In the genomic region with DNA sequence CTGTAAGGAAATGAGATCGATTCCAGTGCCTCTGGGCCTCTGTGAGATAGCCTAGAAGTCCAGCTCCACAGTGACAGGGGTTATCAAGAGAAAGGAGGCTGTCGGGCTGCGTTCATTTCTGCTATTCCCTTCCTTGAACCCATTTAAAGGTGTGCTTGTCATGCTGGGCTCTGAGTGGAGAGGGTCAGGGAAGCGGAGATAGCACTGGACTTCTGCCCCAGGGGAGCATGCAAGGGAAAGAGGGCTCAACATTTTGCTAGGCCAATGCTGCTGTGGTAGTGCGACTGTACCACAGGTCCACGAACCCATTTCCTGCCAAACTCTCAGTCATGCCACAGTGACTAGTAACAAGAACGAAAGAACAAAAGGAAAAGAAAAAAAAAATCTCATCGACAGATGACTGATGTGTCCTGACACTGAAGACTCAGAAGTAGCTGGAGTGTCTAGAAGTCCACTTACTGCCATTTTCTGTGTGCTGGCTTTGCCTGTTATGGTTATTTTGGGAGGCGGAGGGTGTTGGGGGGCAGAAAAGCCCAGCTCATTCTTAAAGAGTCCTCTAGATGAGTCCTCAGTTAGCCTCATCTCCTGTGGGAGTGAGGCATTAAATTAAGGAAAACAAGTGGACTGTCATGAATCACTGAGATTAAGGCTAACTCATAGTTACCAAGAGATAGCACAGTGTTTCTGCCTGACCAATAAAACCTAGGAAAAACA, we compare ENCODE assay signal across 1 cellular context.
A peak's percentile ranks its signal among the peaks of the same experiment; 100 is the strongest.
TF ChIP-seq lines count a peak whose summit lies in the region.

No MANE protein-coding gene starts in this region.

TF ChIP-seq in K562, 482 proteins besides CTCF, POLR2A, EP300 and RAD21 (continued from another document):
- TF ChIP-seq, protein P1, sequence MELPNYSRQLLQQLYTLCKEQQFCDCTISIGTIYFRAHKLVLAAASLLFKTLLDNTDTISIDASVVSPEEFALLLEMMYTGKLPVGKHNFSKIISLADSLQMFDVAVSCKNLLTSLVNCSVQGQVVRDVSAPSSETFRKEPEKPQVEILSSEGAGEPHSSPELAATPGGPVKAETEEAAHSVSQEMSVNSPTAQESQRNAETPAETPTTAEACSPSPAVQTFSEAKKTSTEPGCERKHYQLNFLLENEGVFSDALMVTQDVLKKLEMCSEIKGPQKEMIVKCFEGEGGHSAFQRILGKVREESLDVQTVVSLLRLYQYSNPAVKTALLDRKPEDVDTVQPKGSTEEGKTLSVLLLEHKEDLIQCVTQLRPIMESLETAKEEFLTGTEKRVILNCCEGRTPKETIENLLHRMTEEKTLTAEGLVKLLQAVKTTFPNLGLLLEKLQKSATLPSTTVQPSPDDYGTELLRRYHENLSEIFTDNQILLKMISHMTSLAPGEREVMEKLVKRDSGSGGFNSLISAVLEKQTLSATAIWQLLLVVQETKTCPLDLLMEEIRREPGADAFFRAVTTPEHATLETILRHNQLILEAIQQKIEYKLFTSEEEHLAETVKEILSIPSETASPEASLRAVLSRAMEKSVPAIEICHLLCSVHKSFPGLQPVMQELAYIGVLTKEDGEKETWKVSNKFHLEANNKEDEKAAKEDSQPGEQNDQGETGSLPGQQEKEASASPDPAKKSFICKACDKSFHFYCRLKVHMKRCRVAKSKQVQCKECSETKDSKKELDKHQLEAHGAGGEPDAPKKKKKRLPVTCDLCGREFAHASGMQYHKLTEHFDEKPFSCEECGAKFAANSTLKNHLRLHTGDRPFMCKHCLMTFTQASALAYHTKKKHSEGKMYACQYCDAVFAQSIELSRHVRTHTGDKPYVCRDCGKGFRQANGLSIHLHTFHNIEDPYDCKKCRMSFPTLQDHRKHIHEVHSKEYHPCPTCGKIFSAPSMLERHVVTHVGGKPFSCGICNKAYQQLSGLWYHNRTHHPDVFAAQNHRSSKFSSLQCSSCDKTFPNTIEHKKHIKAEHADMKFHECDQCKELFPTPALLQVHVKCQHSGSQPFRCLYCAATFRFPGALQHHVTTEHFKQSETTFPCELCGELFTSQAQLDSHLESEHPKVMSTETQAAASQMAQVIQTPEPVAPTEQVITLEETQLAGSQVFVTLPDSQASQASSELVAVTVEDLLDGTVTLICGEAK (IDR thresholded peaks at IDR 0.05), result no peak
- TF ChIP-seq, protein P1 (CRISPR knock-in tag; IDR thresholded peaks at IDR 0.05), result no peak
- TF ChIP-seq PTTG1 (tag; IDR thresholded peaks at IDR 0.05; ENCODE audit: low read depth) (no peak), ZNF707 (CRISPR knock-in tag; conservative IDR thresholded peaks at IDR 0.05) (no peak), BCOR (IDR thresholded peaks at IDR 0.05) (no peak), CBX5 (IDR thresholded peaks at IDR 0.05; ENCODE audit: borderline replicate concordance, low read depth) (no peak), ZNF274 (IDR thresholded peaks at IDR 0.05; ENCODE audit: borderline replicate concordance, low read depth, low read length) (peak; percentile 31; the same call in 1 of the 2 replicates), TEAD4 (IDR thresholded peaks at IDR 0.05; ENCODE audit: low read length) (no peak), TEAD4 (CRISPR knock-in tag; IDR thresholded peaks at IDR 0.05; ENCODE audit: borderline replicate concordance) (no peak), SMC3 (conservative IDR thresholded peaks at IDR 0.05; ENCODE audit: insufficient read depth, low read depth, low read length) (no peak), RBM25 (IDR thresholded peaks at IDR 0.05; ENCODE audit: low read depth, low read length, severe bottlenecking) (no peak), EGR1 (conservative IDR thresholded peaks at IDR 0.05) (no peak), SAFB2 (IDR thresholded peaks at IDR 0.05; ENCODE audit: borderline replicate concordance, low read depth, low read length, severe bottlenecking) (no peak), CBFA2T3 (IDR thresholded peaks at IDR 0.05) (0 out of 2 replicates have a peak, but pooled peaks have one; percentile 23), MXI1 (IDR thresholded peaks at IDR 0.05; ENCODE audit: low read depth, low read length) (no peak), FOSL1 (tag; conservative IDR thresholded peaks at IDR 0.05) (peak; percentile 25; the same call in 1 of the 2 replicates), ASH1L (IDR thresholded peaks at IDR 0.05; ENCODE audit: borderline replicate concordance, low read depth, partially characterized antibody) (no peak), MEF2D (tag; conservative IDR thresholded peaks at IDR 0.05; ENCODE audit: low read depth) (0 out of 2 replicates have a peak, but pooled peaks have one; percentile 27), KHSRP (IDR thresholded peaks at IDR 0.05) (no peak), MED1 (CRISPR knock-in tag; IDR thresholded peaks at IDR 0.05; ENCODE audit: borderline replicate concordance) (no peak), HNRNPH1 (optimal IDR thresholded peaks at IDR 0.05; ENCODE audit: low read depth, low read length) (no peak)
- TF ChIP-seq, protein P2, sequence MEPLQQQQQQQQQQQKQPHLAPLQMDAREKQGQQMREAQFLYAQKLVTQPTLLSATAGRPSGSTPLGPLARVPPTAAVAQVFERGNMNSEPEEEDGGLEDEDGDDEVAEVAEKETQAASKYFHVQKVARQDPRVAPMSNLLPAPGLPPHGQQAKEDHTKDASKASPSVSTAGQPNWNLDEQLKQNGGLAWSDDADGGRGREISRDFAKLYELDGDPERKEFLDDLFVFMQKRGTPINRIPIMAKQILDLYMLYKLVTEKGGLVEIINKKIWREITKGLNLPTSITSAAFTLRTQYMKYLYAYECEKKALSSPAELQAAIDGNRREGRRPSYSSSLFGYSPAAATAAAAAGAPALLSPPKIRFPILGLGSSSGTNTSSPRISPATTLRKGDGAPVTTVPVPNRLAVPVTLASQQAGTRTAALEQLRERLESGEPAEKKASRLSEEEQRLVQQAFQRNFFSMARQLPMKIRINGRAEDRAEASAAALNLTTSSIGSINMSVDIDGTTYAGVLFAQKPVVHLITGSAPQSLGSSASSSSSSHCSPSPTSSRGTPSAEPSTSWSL (CRISPR knock-in tag; IDR thresholded peaks at IDR 0.05; ENCODE audit: borderline replicate concordance), result no peak
- TF ChIP-seq, protein P3, sequence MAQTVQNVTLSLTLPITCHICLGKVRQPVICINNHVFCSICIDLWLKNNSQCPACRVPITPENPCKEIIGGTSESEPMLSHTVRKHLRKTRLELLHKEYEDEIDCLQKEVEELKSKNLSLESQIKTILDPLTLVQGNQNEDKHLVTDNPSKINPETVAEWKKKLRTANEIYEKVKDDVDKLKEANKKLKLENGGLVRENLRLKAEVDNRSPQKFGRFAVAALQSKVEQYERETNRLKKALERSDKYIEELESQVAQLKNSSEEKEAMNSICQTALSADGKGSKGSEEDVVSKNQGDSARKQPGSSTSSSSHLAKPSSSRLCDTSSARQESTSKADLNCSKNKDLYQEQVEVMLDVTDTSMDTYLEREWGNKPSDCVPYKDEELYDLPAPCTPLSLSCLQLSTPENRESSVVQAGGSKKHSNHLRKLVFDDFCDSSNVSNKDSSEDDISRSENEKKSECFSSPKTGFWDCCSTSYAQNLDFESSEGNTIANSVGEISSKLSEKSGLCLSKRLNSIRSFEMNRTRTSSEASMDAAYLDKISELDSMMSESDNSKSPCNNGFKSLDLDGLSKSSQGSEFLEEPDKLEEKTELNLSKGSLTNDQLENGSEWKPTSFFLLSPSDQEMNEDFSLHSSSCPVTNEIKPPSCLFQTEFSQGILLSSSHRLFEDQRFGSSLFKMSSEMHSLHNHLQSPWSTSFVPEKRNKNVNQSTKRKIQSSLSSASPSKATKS (CRISPR knock-in tag; IDR thresholded peaks at IDR 0.05), result no peak
- TF ChIP-seq, protein P4, sequence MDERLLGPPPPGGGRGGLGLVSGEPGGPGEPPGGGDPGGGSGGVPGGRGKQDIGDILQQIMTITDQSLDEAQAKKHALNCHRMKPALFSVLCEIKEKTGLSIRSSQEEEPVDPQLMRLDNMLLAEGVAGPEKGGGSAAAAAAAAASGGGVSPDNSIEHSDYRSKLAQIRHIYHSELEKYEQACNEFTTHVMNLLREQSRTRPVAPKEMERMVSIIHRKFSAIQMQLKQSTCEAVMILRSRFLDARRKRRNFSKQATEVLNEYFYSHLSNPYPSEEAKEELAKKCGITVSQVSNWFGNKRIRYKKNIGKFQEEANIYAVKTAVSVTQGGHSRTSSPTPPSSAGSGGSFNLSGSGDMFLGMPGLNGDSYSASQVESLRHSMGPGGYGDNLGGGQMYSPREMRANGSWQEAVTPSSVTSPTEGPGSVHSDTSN (CRISPR knock-in tag; IDR thresholded peaks at IDR 0.05; ENCODE audit: low read depth), result no peak
- TF ChIP-seq, protein P4 (tag; conservative IDR thresholded peaks at IDR 0.05; ENCODE audit: low read depth), result no peak; the same call in 1 of the 2 replicates
- TF ChIP-seq, protein P5, sequence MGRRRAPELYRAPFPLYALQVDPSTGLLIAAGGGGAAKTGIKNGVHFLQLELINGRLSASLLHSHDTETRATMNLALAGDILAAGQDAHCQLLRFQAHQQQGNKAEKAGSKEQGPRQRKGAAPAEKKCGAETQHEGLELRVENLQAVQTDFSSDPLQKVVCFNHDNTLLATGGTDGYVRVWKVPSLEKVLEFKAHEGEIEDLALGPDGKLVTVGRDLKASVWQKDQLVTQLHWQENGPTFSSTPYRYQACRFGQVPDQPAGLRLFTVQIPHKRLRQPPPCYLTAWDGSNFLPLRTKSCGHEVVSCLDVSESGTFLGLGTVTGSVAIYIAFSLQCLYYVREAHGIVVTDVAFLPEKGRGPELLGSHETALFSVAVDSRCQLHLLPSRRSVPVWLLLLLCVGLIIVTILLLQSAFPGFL (CRISPR knock-in tag; IDR thresholded peaks at IDR 0.05), result no peak
- TF ChIP-seq, protein P6, sequence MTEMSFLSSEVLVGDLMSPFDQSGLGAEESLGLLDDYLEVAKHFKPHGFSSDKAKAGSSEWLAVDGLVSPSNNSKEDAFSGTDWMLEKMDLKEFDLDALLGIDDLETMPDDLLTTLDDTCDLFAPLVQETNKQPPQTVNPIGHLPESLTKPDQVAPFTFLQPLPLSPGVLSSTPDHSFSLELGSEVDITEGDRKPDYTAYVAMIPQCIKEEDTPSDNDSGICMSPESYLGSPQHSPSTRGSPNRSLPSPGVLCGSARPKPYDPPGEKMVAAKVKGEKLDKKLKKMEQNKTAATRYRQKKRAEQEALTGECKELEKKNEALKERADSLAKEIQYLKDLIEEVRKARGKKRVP (CRISPR knock-in tag; IDR thresholded peaks at IDR 0.05), result no peak
